In the genomic region with DNA sequence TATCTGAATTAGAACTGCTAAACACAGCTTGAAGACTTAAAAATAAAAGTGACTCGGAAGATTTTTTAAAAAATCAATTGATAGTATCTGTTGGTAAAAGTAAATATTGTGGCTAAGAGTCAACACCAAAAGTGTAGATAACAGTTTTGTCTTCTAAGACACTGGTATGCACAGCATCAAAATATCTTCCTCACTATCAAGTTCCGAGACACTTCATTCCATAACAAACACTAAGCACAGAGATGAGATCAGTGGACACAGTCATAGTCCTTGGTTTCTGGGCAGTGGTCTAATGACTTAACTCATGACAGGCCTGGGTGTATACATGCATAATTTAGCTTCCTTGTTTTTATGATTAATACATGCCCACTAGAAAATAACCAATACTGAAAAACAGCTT, we compare ENCODE assay signal across 10 cellular contexts.
DNase-seq lines count a peak whose midpoint lies in the region; ATAC-seq and TF ChIP-seq lines count a peak whose summit lies in the region.
"Had no signal": no experiment of that assay in that cellular context is flagged by ENCODE, and none has a peak within 500 bp of the region (broad histone marks: within the 10 kb centered on the region; RNA-seq: fewer than 3 reads in every experiment).

No MANE protein-coding gene starts in this region.

- H3K27me3 ChIP-seq in DND-41 (ENCODE audit: insufficient read depth, low read length, poor library complexity): no peaks in the 10 kb centered on the region
- no peaks in the 10 kb centered on the region for H3K27me3 ChIP-seq in esophagus muscularis mucosa
- no peaks in the 10 kb centered on the region for H3K27me3 ChIP-seq in prostate gland (replicated peaks; ENCODE audit: insufficient read depth)

- ATAC-seq in DND-41 (ENCODE audit: insufficient read depth, low read depth): peak; percentile 44; the same call in 1 of the 3 replicates
- peak; percentile 83 for ATAC-seq in SK-N-SH treated with all-trans-retinoic acid at 6 μM for 48 hours
- ATAC-seq in GM21423 (IDR thresholded peaks at IDR 0.05; ENCODE audit: unreplicated experiment): no peak
- no peak for ATAC-seq in GM21528 (IDR thresholded peaks at IDR 0.05; ENCODE audit: low FRiP score, unreplicated experiment)

- H3K9ac ChIP-seq in DND-41 (ENCODE audit: low read depth, low read length): no peak overlapping the region

- H3K4me3 ChIP-seq in DND-41 (ENCODE audit: low read depth in 1 of 2, low read length in 2 of 2) (no peak overlapping the region), esophagus muscularis mucosa (peak overlapping the region; percentile 35 to 53 (median 44)), prostate gland (peak overlapping the region; percentile 11 to 18)

- H3K27ac ChIP-seq in DND-41 (ENCODE audit: low read length): peak overlapping the region; percentile 27; the same call in 1 of the 2 replicates
- peak overlapping the region in 2 of 4 donors; percentile 18 to 41 for H3K27ac ChIP-seq in esophagus muscularis mucosa (replicated peaks in 1 of 4)
- peak overlapping the region; percentile 12 to 31 for H3K27ac ChIP-seq in prostate gland

- H3K4me1 ChIP-seq in DND-41 (ENCODE audit: insufficient read depth, low read length): peaks cover 49% of the 10 kb centered on the region
- peaks cover 12 to 27% (median 18%) of the 10 kb centered on the region in 4 donors for H3K4me1 ChIP-seq in esophagus muscularis mucosa
- no peaks in the 10 kb centered on the region for H3K4me1 ChIP-seq in prostate gland (replicated peaks)

- no peaks in the 10 kb centered on the region for H4K20me1 ChIP-seq in DND-41 (ENCODE audit: insufficient read depth, low read length)

- DNase-seq in DND-41 (no peak), esophagus muscularis mucosa (ENCODE audit: extremely low spot score) (no peak), prostate gland (ENCODE audit: low spot score) (no peak), DMS 273 treated with DMSO at 0.1 percent for 48 hours (lab: John Stamatoyannopoulos, UW) (no peak), NCI-H1930 (lab: John Stamatoyannopoulos, UW) (no peak)
- DNase-seq: aorta, NCI-H1694 had no signal

- peaks cover 50% of the 10 kb centered on the region for H3K36me3 ChIP-seq in DND-41 (ENCODE audit: insufficient read depth, low read length)
- peaks cover 0 to 12% (median 4%) of the 10 kb centered on the region in 4 donors for H3K36me3 ChIP-seq in esophagus muscularis mucosa
- no peaks in the 10 kb centered on the region for H3K36me3 ChIP-seq in prostate gland

- TF ChIP-seq EP300 in esophagus muscularis mucosa (IDR thresholded peaks at IDR 0.05): no peak

- no peak overlapping the region for H2AFZ ChIP-seq in DND-41 (ENCODE audit: low read depth, low read length)

- TF ChIP-seq CTCF in DND-41 (IDR thresholded peaks at IDR 0.05; ENCODE audit: borderline replicate concordance, extremely low read depth, low read length, poor library complexity, severe bottlenecking) (no peak), esophagus muscularis mucosa (IDR thresholded peaks at IDR 0.05) (no peak), prostate gland (IDR thresholded peaks at IDR 0.05) (no peak)

- H3K79me2 ChIP-seq in DND-41 (ENCODE audit: insufficient read depth, low read length): peaks cover 27% of the 10 kb centered on the region

- intact Hi-C loops in esophagus muscularis mucosa (cut with DNase I) (no loop called here), prostate gland (cut with DNase I) (no loop called here)

- peak overlapping the region; percentile 35; the same call in 1 of the 2 replicates for H3K4me2 ChIP-seq in DND-41 (ENCODE audit: insufficient read depth, low read length)

- H3K9me3 ChIP-seq in DND-41 (ENCODE audit: insufficient read depth, low read length, severe bottlenecking): no peaks in the 10 kb centered on the region
- H3K9me3 ChIP-seq in esophagus muscularis mucosa: no peaks in the 10 kb centered on the region
- H3K9me3 ChIP-seq in prostate gland: no peaks in the 10 kb centered on the region

- 40% methylated on average over 2 of the region's 2 CpGs for WGBS in esophagus muscularis mucosa
- 12% methylated on average over 2 of the region's 2 CpGs for WGBS in prostate gland

- TF ChIP-seq POLR2A in esophagus muscularis mucosa (IDR thresholded peaks at IDR 0.05; ENCODE audit: low read depth) (no peak), prostate gland (IDR thresholded peaks at IDR 0.05) (no peak)

TF ChIP-seq in SK-N-SH treated with all-trans-retinoic acid at 6 μM for 48 hours, 23 proteins besides CTCF, POLR2A, EP300 and RAD21 (continues in another document):
- TF ChIP-seq SNAI2 (CRISPR knock-in tag; IDR thresholded peaks at IDR 0.05) (no peak), ZFP3 (CRISPR knock-in tag; IDR thresholded peaks at IDR 0.05) (no peak), ESRRG (CRISPR knock-in tag; IDR thresholded peaks at IDR 0.05) (no peak), ISL1 (CRISPR knock-in tag; IDR thresholded peaks at IDR 0.05) (no peak), GLIS3 (CRISPR knock-in tag; IDR thresholded peaks at IDR 0.05) (no peak), BACH2 (CRISPR knock-in tag; IDR thresholded peaks at IDR 0.05; ENCODE audit: borderline replicate concordance) (no peak), ZNF565 (CRISPR knock-in tag; conservative IDR thresholded peaks at IDR 0.05; ENCODE audit: low read depth) (no peak), CSDC2 (CRISPR knock-in tag; IDR thresholded peaks at IDR 0.05) (no peak), TCF4 (CRISPR knock-in tag; IDR thresholded peaks at IDR 0.05; ENCODE audit: borderline replicate concordance) (no peak), OSR1 (CRISPR knock-in tag; IDR thresholded peaks at IDR 0.05) (no peak), ZNF8 (CRISPR knock-in tag; IDR thresholded peaks at IDR 0.05) (no peak)
- TF ChIP-seq, protein P1, sequence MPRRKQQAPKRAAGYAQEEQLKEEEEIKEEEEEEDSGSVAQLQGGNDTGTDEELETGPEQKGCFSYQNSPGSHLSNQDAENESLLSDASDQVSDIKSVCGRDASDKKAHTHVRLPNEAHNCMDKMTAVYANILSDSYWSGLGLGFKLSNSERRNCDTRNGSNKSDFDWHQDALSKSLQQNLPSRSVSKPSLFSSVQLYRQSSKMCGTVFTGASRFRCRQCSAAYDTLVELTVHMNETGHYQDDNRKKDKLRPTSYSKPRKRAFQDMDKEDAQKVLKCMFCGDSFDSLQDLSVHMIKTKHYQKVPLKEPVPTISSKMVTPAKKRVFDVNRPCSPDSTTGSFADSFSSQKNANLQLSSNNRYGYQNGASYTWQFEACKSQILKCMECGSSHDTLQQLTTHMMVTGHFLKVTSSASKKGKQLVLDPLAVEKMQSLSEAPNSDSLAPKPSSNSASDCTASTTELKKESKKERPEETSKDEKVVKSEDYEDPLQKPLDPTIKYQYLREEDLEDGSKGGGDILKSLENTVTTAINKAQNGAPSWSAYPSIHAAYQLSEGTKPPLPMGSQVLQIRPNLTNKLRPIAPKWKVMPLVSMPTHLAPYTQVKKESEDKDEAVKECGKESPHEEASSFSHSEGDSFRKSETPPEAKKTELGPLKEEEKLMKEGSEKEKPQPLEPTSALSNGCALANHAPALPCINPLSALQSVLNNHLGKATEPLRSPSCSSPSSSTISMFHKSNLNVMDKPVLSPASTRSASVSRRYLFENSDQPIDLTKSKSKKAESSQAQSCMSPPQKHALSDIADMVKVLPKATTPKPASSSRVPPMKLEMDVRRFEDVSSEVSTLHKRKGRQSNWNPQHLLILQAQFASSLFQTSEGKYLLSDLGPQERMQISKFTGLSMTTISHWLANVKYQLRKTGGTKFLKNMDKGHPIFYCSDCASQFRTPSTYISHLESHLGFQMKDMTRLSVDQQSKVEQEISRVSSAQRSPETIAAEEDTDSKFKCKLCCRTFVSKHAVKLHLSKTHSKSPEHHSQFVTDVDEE (CRISPR knock-in tag; IDR thresholded peaks at IDR 0.05): no peak
- TF ChIP-seq, protein P2, sequence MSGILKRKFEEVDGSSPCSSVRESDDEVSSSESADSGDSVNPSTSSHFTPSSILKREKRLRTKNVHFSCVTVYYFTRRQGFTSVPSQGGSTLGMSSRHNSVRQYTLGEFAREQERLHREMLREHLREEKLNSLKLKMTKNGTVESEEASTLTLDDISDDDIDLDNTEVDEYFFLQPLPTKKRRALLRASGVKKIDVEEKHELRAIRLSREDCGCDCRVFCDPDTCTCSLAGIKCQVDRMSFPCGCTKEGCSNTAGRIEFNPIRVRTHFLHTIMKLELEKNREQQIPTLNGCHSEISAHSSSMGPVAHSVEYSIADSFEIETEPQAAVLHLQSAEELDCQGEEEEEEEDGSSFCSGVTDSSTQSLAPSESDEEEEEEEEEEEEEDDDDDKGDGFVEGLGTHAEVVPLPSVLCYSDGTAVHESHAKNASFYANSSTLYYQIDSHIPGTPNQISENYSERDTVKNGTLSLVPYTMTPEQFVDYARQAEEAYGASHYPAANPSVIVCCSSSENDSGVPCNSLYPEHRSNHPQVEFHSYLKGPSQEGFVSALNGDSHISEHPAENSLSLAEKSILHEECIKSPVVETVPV (CRISPR knock-in tag; IDR thresholded peaks at IDR 0.05): no peak
- TF ChIP-seq, protein P3, sequence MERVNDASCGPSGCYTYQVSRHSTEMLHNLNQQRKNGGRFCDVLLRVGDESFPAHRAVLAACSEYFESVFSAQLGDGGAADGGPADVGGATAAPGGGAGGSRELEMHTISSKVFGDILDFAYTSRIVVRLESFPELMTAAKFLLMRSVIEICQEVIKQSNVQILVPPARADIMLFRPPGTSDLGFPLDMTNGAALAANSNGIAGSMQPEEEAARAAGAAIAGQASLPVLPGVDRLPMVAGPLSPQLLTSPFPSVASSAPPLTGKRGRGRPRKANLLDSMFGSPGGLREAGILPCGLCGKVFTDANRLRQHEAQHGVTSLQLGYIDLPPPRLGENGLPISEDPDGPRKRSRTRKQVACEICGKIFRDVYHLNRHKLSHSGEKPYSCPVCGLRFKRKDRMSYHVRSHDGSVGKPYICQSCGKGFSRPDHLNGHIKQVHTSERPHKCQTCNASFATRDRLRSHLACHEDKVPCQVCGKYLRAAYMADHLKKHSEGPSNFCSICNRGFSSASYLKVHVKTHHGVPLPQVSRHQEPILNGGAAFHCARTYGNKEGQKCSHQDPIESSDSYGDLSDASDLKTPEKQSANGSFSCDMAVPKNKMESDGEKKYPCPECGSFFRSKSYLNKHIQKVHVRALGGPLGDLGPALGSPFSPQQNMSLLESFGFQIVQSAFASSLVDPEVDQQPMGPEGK (CRISPR knock-in tag; IDR thresholded peaks at IDR 0.05; ENCODE audit: borderline replicate concordance): no peak
- TF ChIP-seq, protein P4, sequence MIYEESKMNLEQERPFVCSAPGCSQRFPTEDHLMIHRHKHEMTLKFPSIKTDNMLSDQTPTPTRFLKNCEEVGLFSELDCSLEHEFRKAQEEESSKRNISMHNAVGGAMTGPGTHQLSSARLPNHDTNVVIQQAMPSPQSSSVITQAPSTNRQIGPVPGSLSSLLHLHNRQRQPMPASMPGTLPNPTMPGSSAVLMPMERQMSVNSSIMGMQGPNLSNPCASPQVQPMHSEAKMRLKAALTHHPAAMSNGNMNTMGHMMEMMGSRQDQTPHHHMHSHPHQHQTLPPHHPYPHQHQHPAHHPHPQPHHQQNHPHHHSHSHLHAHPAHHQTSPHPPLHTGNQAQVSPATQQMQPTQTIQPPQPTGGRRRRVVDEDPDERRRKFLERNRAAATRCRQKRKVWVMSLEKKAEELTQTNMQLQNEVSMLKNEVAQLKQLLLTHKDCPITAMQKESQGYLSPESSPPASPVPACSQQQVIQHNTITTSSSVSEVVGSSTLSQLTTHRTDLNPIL (CRISPR knock-in tag; IDR thresholded peaks at IDR 0.05; ENCODE audit: low read depth): no peak

Comparison
In these comparisons a context has a peak if more than half of its experiments do, and no peak if none do; other contexts are left out.
1. ATAC-seq: peak in DND-41 (single experiment) and SK-N-SH treated with all-trans-retinoic acid at 6 μM for 48 hours (single experiment); none in GM21423 (single experiment) and GM21528 (single experiment).
2. H3K4me3 ChIP-seq: peak in esophagus muscularis mucosa (4 of 4) and prostate gland (2 of 2); none in DND-41 (0 of 2).